1 cellular context compared by ENCODE assay signal in the genomic region with DNA sequence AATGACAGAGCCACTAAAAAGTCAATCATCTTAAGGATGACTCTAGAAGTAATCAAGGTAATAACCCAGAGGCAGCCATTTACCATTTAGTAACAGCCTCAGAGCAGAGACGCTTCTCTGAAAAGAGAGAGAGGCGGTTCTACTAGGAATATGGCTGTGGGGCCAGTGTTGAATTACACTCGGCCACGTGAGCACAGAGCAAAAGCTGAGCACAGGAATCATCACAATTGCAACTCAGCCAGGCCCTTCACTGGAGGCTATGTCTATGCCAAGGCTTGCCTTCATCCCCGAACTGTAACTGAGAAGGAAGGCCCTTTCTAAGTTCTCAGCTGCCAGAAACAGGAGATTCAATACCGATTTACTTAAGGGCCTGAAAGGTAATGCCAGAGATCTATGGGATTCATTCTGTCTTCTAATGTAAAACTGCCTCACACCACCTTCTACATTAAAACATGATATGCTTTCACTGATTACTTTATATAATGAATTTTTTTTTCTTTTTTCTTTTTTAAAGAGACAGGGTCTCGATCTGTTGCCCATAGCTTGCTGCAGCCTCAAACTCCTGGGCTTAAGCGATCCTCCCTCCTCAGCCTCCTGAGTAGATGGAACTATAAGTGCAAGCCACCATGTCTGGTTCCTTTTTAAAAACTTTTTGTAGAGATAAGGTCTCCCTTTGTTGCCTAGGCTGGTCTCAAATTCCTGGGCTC.
TF ChIP-seq lines count a peak whose summit lies in the region.

No MANE protein-coding gene starts in this region.

TF ChIP-seq in K562, 482 proteins besides CTCF, POLR2A, EP300 and RAD21 (continued from another document and continues in another):
- TF ChIP-seq, protein P1, sequence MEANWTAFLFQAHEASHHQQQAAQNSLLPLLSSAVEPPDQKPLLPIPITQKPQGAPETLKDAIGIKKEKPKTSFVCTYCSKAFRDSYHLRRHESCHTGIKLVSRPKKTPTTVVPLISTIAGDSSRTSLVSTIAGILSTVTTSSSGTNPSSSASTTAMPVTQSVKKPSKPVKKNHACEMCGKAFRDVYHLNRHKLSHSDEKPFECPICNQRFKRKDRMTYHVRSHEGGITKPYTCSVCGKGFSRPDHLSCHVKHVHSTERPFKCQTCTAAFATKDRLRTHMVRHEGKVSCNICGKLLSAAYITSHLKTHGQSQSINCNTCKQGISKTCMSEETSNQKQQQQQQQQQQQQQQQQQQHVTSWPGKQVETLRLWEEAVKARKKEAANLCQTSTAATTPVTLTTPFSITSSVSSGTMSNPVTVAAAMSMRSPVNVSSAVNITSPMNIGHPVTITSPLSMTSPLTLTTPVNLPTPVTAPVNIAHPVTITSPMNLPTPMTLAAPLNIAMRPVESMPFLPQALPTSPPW (CRISPR knock-in tag; IDR thresholded peaks at IDR 0.05): no peak
- TF ChIP-seq, protein P2, sequence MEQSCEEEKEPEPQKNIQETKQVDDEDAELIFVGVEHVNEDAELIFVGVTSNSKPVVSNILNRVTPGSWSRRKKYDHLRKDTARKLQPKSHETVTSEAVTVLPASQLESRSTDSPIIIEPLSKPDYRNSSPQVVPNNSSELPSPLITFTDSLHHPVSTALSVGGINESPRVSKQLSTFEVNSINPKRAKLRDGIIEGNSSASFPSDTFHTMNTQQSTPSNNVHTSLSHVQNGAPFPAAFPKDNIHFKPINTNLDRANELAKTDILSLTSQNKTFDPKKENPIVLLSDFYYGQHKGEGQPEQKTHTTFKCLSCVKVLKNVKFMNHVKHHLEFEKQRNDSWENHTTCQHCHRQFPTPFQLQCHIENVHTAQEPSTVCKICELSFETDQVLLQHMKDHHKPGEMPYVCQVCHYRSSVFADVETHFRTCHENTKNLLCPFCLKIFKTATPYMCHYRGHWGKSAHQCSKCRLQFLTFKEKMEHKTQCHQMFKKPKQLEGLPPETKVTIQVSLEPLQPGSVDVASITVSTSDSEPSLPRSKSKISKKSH (CRISPR knock-in tag; IDR thresholded peaks at IDR 0.05): no peak
- TF ChIP-seq RBM14 (IDR thresholded peaks at IDR 0.05; ENCODE audit: borderline replicate concordance, insufficient read depth, low read depth, low read length) (no peak), CXXC5 (CRISPR knock-in tag; IDR thresholded peaks at IDR 0.05) (peak; percentile 54), PTTG1 (tag; IDR thresholded peaks at IDR 0.05; ENCODE audit: low read depth) (no peak), ZNF830 (CRISPR knock-in tag; IDR thresholded peaks at IDR 0.05) (no peak), GATAD2B (IDR thresholded peaks at IDR 0.05; ENCODE audit: borderline replicate concordance) (no peak), FOXJ2 (tag; IDR thresholded peaks at IDR 0.05) (no peak), EHMT2 (IDR thresholded peaks at IDR 0.05) (no peak), FOXP1 (CRISPR knock-in tag; IDR thresholded peaks at IDR 0.05) (no peak; the same call in 1 of the 2 replicates), ASH1L (IDR thresholded peaks at IDR 0.05; ENCODE audit: borderline replicate concordance, low read depth, partially characterized antibody) (no peak), PRPF4 (IDR thresholded peaks at IDR 0.05; ENCODE audit: insufficient read depth, low read depth, low read length, poor library complexity, severe bottlenecking) (no peak), ZNF77 (CRISPR knock-in tag; IDR thresholded peaks at IDR 0.05) (no peak), NR3C1 (CRISPR knock-in tag; IDR thresholded peaks at IDR 0.05) (no peak), TOE1 (IDR thresholded peaks at IDR 0.05; ENCODE audit: borderline replicate concordance) (no peak), TOE1 (CRISPR knock-in tag; IDR thresholded peaks at IDR 0.05; ENCODE audit: borderline replicate concordance, low read depth) (no peak), ZNF583 (CRISPR knock-in tag; IDR thresholded peaks at IDR 0.05) (peak; percentile 69; the same call in 1 of the 2 replicates), NCOA2 (IDR thresholded peaks at IDR 0.05; ENCODE audit: partially characterized antibody in 2 of 2) (no peak), SAFB (IDR thresholded peaks at IDR 0.05; ENCODE audit: borderline replicate concordance, low read depth, low read length) (no peak), ZBTB17 (CRISPR knock-in tag; IDR thresholded peaks at IDR 0.05) (peak; percentile 76), STAT5A (IDR thresholded peaks at IDR 0.05; ENCODE audit: borderline replicate concordance, low read length) (peak; percentile 40; the same call in 1 of the 2 replicates), ZNF551 (CRISPR knock-in tag; IDR thresholded peaks at IDR 0.05) (no peak), PHF8 (IDR thresholded peaks at IDR 0.05; ENCODE audit: borderline replicate concordance, low read length) (peak; percentile 35; the same call in 1 of the 2 replicates), TCF7L2 (IDR thresholded peaks at IDR 0.05; ENCODE audit: low read depth, low read length) (no peak), EZH2 (IDR thresholded peaks at IDR 0.05; ENCODE audit: borderline replicate concordance, low read depth, low read length) (no peak), HNRNPH1 (optimal IDR thresholded peaks at IDR 0.05; ENCODE audit: low read depth, low read length) (no peak), TBP (optimal IDR thresholded peaks at IDR 0.05; ENCODE audit: low read depth, low read length) (peak; percentile 16), CEBPG (CRISPR knock-in tag; IDR thresholded peaks at IDR 0.05) (no peak; the same call in 1 of the 2 replicates), CEBPG (tag; conservative IDR thresholded peaks at IDR 0.05 in 1 of 2, IDR thresholded peaks at IDR 0.05 in 1 of 2) (no peak), ZNF707 (CRISPR knock-in tag; conservative IDR thresholded peaks at IDR 0.05) (no peak), FUS (optimal IDR thresholded peaks at IDR 0.05; ENCODE audit: low read depth, low read length) (no peak), NELFE (IDR thresholded peaks at IDR 0.05; ENCODE audit: insufficient read depth, insufficient read length) (no peak), MED1 (CRISPR knock-in tag; IDR thresholded peaks at IDR 0.05; ENCODE audit: borderline replicate concordance) (no peak), MAFK (IDR thresholded peaks at IDR 0.05; ENCODE audit: low read length) (no peak), HMG20B (CRISPR knock-in tag; IDR thresholded peaks at IDR 0.05) (no peak), OTX1 (CRISPR knock-in tag; IDR thresholded peaks at IDR 0.05) (no peak)
- TF ChIP-seq, protein P3, sequence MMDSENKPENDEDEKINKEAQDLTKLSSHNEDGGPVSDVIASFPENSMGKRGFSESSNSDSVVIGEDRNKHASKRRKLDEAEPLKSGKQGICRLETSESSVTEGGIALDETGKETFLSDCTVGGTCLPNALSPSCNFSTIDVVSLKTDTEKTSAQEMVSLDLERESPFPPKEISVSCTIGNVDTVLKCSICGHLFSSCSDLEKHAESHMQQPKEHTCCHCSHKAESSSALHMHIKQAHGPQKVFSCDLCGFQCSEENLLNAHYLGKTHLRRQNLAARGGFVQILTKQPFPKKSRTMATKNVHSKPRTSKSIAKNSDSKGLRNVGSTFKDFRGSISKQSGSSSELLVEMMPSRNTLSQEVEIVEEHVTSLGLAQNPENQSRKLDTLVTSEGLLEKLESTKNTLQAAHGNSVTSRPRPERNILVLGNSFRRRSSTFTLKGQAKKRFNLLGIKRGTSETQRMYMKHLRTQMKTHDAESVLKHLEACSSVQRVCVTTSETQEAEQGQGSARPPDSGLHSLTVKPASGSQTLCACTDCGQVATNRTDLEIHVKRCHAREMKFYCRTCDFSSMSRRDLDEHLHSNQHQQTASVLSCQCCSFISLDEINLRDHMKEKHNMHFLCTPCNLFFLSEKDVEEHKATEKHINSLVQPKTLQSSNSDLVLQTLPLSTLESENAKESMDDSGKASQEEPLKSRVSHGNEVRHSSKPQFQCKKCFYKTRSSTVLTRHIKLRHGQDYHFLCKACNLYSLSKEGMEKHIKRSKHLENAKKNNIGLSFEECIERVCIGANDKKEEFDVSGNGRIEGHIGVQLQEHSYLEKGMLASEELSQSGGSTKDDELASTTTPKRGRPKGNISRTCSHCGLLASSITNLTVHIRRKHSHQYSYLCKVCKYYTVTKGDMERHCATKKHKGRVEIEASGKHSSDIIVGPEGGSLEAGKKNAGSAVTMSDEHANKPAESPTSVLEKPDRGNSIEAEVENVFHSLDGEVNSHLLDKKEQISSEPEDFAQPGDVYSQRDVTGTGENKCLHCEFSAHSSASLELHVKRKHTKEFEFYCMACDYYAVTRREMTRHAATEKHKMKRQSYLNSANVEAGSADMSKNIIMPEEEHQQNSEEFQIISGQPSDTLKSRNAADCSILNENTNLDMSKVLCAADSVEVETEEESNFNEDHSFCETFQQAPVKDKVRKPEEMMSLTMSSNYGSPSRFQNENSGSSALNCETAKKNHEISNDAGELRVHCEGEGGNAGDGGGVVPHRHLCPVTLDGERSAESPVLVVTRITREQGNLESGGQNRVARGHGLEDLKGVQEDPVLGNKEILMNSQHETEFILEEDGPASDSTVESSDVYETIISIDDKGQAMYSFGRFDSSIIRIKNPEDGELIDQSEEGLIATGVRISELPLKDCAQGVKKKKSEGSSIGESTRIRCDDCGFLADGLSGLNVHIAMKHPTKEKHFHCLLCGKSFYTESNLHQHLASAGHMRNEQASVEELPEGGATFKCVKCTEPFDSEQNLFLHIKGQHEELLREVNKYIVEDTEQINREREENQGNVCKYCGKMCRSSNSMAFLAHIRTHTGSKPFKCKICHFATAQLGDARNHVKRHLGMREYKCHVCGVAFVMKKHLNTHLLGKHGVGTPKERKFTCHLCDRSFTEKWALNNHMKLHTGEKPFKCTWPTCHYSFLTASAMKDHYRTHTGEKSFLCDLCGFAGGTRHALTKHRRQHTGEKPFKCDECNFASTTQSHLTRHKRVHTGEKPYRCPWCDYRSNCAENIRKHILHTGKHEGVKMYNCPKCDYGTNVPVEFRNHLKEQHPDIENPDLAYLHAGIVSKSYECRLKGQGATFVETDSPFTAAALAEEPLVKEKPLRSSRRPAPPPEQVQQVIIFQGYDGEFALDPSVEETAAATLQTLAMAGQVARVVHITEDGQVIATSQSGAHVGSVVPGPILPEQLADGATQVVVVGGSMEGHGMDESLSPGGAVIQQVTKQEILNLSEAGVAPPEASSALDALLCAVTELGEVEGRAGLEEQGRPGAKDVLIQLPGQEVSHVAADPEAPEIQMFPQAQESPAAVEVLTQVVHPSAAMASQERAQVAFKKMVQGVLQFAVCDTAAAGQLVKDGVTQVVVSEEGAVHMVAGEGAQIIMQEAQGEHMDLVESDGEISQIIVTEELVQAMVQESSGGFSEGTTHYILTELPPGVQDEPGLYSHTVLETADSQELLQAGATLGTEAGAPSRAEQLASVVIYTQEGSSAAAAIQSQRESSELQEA (IDR thresholded peaks at IDR 0.05; ENCODE audit: low read depth): no peak
- TF ChIP-seq, protein P4, sequence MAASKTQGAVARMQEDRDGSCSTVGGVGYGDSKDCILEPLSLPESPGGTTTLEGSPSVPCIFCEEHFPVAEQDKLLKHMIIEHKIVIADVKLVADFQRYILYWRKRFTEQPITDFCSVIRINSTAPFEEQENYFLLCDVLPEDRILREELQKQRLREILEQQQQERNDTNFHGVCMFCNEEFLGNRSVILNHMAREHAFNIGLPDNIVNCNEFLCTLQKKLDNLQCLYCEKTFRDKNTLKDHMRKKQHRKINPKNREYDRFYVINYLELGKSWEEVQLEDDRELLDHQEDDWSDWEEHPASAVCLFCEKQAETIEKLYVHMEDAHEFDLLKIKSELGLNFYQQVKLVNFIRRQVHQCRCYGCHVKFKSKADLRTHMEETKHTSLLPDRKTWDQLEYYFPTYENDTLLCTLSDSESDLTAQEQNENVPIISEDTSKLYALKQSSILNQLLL (CRISPR knock-in tag; IDR thresholded peaks at IDR 0.05; ENCODE audit: borderline replicate concordance): no peak
- TF ChIP-seq, protein P5, sequence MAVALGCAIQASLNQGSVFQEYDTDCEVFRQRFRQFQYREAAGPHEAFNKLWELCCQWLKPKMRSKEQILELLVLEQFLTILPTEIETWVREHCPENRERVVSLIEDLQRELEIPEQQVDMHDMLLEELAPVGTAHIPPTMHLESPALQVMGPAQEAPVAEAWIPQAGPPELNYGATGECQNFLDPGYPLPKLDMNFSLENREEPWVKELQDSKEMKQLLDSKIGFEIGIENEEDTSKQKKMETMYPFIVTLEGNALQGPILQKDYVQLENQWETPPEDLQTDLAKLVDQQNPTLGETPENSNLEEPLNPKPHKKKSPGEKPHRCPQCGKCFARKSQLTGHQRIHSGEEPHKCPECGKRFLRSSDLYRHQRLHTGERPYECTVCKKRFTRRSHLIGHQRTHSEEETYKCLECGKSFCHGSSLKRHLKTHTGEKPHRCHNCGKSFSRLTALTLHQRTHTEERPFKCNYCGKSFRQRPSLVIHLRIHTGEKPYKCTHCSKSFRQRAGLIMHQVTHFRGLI (CRISPR knock-in tag; IDR thresholded peaks at IDR 0.05): 0 out of 2 replicates have a peak, but pooled peaks have one; percentile 4
- TF ChIP-seq, protein P6, sequence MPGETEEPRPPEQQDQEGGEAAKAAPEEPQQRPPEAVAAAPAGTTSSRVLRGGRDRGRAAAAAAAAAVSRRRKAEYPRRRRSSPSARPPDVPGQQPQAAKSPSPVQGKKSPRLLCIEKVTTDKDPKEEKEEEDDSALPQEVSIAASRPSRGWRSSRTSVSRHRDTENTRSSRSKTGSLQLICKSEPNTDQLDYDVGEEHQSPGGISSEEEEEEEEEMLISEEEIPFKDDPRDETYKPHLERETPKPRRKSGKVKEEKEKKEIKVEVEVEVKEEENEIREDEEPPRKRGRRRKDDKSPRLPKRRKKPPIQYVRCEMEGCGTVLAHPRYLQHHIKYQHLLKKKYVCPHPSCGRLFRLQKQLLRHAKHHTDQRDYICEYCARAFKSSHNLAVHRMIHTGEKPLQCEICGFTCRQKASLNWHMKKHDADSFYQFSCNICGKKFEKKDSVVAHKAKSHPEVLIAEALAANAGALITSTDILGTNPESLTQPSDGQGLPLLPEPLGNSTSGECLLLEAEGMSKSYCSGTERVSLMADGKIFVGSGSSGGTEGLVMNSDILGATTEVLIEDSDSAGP (CRISPR knock-in tag; IDR thresholded peaks at IDR 0.05): peak; percentile 67; the same call in 1 of the 2 replicates
- TF ChIP-seq, protein P7, sequence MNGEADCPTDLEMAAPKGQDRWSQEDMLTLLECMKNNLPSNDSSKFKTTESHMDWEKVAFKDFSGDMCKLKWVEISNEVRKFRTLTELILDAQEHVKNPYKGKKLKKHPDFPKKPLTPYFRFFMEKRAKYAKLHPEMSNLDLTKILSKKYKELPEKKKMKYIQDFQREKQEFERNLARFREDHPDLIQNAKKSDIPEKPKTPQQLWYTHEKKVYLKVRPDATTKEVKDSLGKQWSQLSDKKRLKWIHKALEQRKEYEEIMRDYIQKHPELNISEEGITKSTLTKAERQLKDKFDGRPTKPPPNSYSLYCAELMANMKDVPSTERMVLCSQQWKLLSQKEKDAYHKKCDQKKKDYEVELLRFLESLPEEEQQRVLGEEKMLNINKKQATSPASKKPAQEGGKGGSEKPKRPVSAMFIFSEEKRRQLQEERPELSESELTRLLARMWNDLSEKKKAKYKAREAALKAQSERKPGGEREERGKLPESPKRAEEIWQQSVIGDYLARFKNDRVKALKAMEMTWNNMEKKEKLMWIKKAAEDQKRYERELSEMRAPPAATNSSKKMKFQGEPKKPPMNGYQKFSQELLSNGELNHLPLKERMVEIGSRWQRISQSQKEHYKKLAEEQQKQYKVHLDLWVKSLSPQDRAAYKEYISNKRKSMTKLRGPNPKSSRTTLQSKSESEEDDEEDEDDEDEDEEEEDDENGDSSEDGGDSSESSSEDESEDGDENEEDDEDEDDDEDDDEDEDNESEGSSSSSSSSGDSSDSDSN (IDR thresholded peaks at IDR 0.05; ENCODE audit: borderline replicate concordance in 1 of 2, low read depth in 2 of 2, low read length in 2 of 2): no peak
- TF ChIP-seq, protein P8, sequence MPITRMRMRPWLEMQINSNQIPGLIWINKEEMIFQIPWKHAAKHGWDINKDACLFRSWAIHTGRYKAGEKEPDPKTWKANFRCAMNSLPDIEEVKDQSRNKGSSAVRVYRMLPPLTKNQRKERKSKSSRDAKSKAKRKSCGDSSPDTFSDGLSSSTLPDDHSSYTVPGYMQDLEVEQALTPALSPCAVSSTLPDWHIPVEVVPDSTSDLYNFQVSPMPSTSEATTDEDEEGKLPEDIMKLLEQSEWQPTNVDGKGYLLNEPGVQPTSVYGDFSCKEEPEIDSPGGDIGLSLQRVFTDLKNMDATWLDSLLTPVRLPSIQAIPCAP (CRISPR knock-in tag; IDR thresholded peaks at IDR 0.05; ENCODE audit: borderline replicate concordance): no peak
